16 cellular contexts compared by ENCODE assay signal in genomic region chr4:39770969-39771724, GRCh38.
DNase-seq lines count a peak whose midpoint lies in the region; ATAC-seq and TF ChIP-seq lines count a peak whose summit lies in the region.
"Had no signal": no experiment of that assay in that cellular context is flagged by ENCODE, and none has a peak within 500 bp of the region (broad histone marks: within the 10 kb centered on the region; RNA-seq: fewer than 3 reads in every experiment).

No MANE protein-coding gene starts in this region.

- H3K4me3 ChIP-seq in H7 (ENCODE audit: insufficient read depth, low read depth, low read length) (no peak overlapping the region), left ventricle myocardium inferior (no peak overlapping the region)
- H3K4me3 ChIP-seq: SJSA1 had no signal

- no peaks in the 10 kb centered on the region for H3K27me3 ChIP-seq in H7 (ENCODE audit: control insufficient read depth, insufficient read depth, low read length)
- H3K27me3 ChIP-seq in left ventricle myocardium inferior (ENCODE audit: low read depth): no peaks in the 10 kb centered on the region
- H3K27me3 ChIP-seq: SJSA1 had no signal

- H3K27ac ChIP-seq in left ventricle myocardium inferior (replicated peaks): no peak overlapping the region
- H3K27ac ChIP-seq: C4-2B, HL-60, SJSA1 had no signal

- no peak for TF ChIP-seq CTCF in left ventricle myocardium inferior (IDR thresholded peaks at IDR 0.05; ENCODE audit: borderline replicate concordance)

- H3K36me3 ChIP-seq in H7 (replicated peaks; ENCODE audit: control insufficient read depth, insufficient read depth, low read length): peaks cover 2% of the 10 kb centered on the region
- H3K36me3 ChIP-seq in left ventricle myocardium inferior: peaks cover 61% of the 10 kb centered on the region

- no peaks in the 10 kb centered on the region for H3K9me3 ChIP-seq in left ventricle myocardium inferior (replicated peaks)
- H3K9me3 ChIP-seq: SJSA1 had no signal

- intact Hi-C loops in sciatic nerve (cut with DNase I): no loop called here
- intact Hi-C loops in left ventricle myocardium inferior (cut with micrococcal nuclease): no loop called here

- ATAC-seq in left lobe of liver (peak; percentile 29), sciatic nerve (peak; percentile 42)
- ATAC-seq: PC-3 had no signal

- DNase-seq in D341Med (ENCODE audit: low spot score): peak; percentile 48
- DNase-seq in H7: peak; percentile 48
- DNase-seq in left lobe of liver (ENCODE audit: low spot score): no peak
- no peak for DNase-seq in sciatic nerve (ENCODE audit: low spot score)
- no peak for DNase-seq in stimulated activated naive CD4-positive, alpha-beta T cell treated with Interleukin-2 at 50 U/mL for 16 hours (lab: John Stamatoyannopoulos, UW)
- no peak for DNase-seq in RKO (ENCODE audit: low spot score)
- DNase-seq in left ventricle myocardium inferior: no peak
- no peak for DNase-seq in SIG-M5 treated with dmso at 0.1 percent for 504 hours (lab: John Stamatoyannopoulos, UW; ENCODE audit: unreplicated experiment)
- DNase-seq: NCI-H1436 treated with DMSO at 0.1 percent for 48 hours, NCI-H2029 treated with DMSO at 0.1 percent for 48 hours, NCI-H2171 treated with DMSO at 0.1 percent for 48 hours, NCI-H748 treated with DMSO at 0.1 percent for 48 hours, PC-3 had no signal

- H3K4me1 ChIP-seq in left ventricle myocardium inferior: peaks cover 11% of the 10 kb centered on the region
- H3K4me1 ChIP-seq: SJSA1 had no signal

Comparison
In these comparisons a context has a peak if more than half of its experiments do, and no peak if none do; other contexts are left out.
1. DNase-seq: peak in D341Med (single experiment) and H7 (single experiment); none in left lobe of liver (single experiment), sciatic nerve (single experiment), stimulated activated naive CD4-positive, alpha-beta T cell treated with Interleukin-2 at 50 U/mL for 16 hours (single experiment), RKO (single experiment), left ventricle myocardium inferior (single experiment) and SIG-M5 treated with dmso at 0.1 percent for 504 hours (single experiment).